In the genomic region with DNA sequence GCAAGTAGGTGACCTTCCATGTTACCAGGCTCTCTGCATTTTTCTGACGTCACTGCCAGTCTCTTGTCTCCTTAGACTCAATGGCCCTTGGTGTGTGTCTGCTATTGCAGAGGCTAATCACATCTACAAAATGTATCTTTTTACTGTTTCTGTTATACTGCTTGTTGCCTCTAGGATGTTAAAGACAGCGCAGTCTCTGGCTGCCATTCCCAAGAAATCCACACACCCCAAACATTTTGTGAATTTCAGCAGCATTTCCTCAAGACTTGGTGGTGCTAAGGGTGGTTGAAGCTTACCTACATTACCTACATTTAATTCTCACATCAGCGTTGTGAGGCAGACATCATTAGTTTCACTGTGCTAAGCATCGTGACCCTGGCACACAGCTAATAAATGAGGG, we compare ENCODE assay signal across 22 cellular contexts.
DNase-seq lines count a peak whose midpoint lies in the region; ATAC-seq and TF ChIP-seq lines count a peak whose summit lies in the region.
"Had no signal": no experiment of that assay in that cellular context is flagged by ENCODE, and none has a peak within 500 bp of the region (broad histone marks: within the 10 kb centered on the region; RNA-seq: fewer than 3 reads in every experiment).

No MANE protein-coding gene starts in this region.

- TF ChIP-seq POLR2A in IMR-90 (IDR thresholded peaks at IDR 0.05; ENCODE audit: low read depth, low read length): no peak
- TF ChIP-seq POLR2A in GM18505 (IDR thresholded peaks at IDR 0.05; ENCODE audit: borderline replicate concordance, extremely low read depth, insufficient read depth, insufficient read length): no peak

- peak overlapping the region; percentile 91 for H2BK20ac ChIP-seq in IMR-90 (ENCODE audit: low read depth, low read length)

- peak overlapping the region; percentile 88 for H3K4ac ChIP-seq in IMR-90 (ENCODE audit: low read depth, low read length)

- peak overlapping the region; percentile 49 for H2AK9ac ChIP-seq in IMR-90 (replicated peaks; ENCODE audit: low read depth, low read length, poor library complexity)

- H3K27me3 ChIP-seq in ACC112 (ENCODE audit: insufficient read depth, low read length): no peaks in the 10 kb centered on the region
- H3K27me3 ChIP-seq in IMR-90 (ENCODE audit: control insufficient read depth, insufficient read depth, low read length): no peaks in the 10 kb centered on the region
- H3K27me3 ChIP-seq: esophagus muscularis mucosa, tibial artery had no signal

- H3K79me2 ChIP-seq in ACC112 (ENCODE audit: control insufficient read depth, insufficient read depth, low read length, unreplicated experiment): no peaks in the 10 kb centered on the region

- H3K9me1 ChIP-seq in IMR-90 (ENCODE audit: insufficient read depth, low read length): peaks cover 13% of the 10 kb centered on the region

- peak overlapping the region; percentile 25; the same call in 1 of the 2 replicates for H3K4me2 ChIP-seq in IMR-90 (ENCODE audit: low read depth, low read length)
- H3K4me2 ChIP-seq: KMS-11 had no signal

- peak overlapping the region; percentile 81 for H3K23ac ChIP-seq in IMR-90 (ENCODE audit: low read depth, low read length)

- H3K27ac ChIP-seq in ACC112 (ENCODE audit: low read depth, low read length) (peak overlapping the region; percentile 36), IMR-90 (ENCODE audit: insufficient read depth, low read length) (no peak overlapping the region)
- H3K27ac ChIP-seq: C4-2B, esophagus muscularis mucosa, KMS-11, lower lobe of right lung had no signal

- peak overlapping the region; percentile 81; the same call in 1 of the 2 replicates for H3K18ac ChIP-seq in IMR-90 (ENCODE audit: low read depth, low read length)

- H2AFZ ChIP-seq in ACC112 (ENCODE audit: low read length, unreplicated experiment) (no peak overlapping the region), IMR-90 (replicated peaks; ENCODE audit: low read length, poor library complexity) (peak overlapping the region; percentile 59)

- H4K20me1 ChIP-seq in IMR-90 (ENCODE audit: insufficient read depth, low read length): no peaks in the 10 kb centered on the region

- dilution Hi-C loops in IMR-90 (cut with HindIII; ENCODE audit: low sequenced_read_pairs, unreplicated experiment): no loop called here

- in situ Hi-C loops in IMR-90 (cut with MboI; ENCODE audit: low sequenced_read_pairs): loop anchor here (25.0 kb wide), 1 partner anchor 945 kb away; a partner anchor contains a TSS

- H2BK15ac ChIP-seq in IMR-90 (ENCODE audit: low read depth, low read length): peak overlapping the region; percentile 94; the same call in 2 of the 3 replicates

- no TSS peak for BruUV-seq in IMR-90 (replicated peaks; lab: Mats Ljungman, UMichigan)

- peak overlapping the region; percentile 94 for H4K91ac ChIP-seq in IMR-90 (ENCODE audit: insufficient read depth, low read depth, low read length)

- POLR2A ChIA-PET in IMR-90 (lab: Charles Lee; ENCODE audit: unreplicated experiment): no interaction called here

- no peak for DNase-seq in IMR-90
- no peak for DNase-seq in cardiac fibroblast (ENCODE audit: low read depth in 2 of 2)
- DNase-seq in myocyte (ENCODE audit: low read depth): peak; percentile 7
- no peak for DNase-seq in middle frontal gyrus (ENCODE audit: extremely low spot score, low spot score)
- DNase-seq in nucleus accumbens (lab: John Stamatoyannopoulos, UW): no peak
- DNase-seq: activated CD4-positive, CD25-positive, alpha-beta regulatory T cell treated with anti-CD3 and anti-CD28 coated beads, Interleukin-2, amount 50 U/mL, for 72 hours; activated CD8-positive, alpha-beta T cell treated with anti-CD3 and anti-CD28 coated beads, Interleukin-2, amount 10 ng/mL, durations not matched to agents 7 days and 5 days; lower lobe of right lung; MV-4-11; NCI-H69; occipital lobe; retina; stimulated activated CD4-positive, alpha-beta T cell treated with anti-CD3 and anti-CD28 coated beads, Interleukin-12 subunit alpha, Interleukin-12 subunit beta, amount 100 ng/mL, for 4 hours; stimulated activated naive CD8-positive, alpha-beta T cell treated with anti-CD3 and anti-CD28 coated beads, Interleukin-15, amount 100 ng/mL, for 72 hours; tibial artery had no signal

- H3K4me3 ChIP-seq in ACC112 (ENCODE audit: low read depth, low read length): no peak overlapping the region
- no peak overlapping the region for H3K4me3 ChIP-seq in IMR-90 (ENCODE audit: insufficient read depth, low read depth, low read length)
- H3K4me3 ChIP-seq in cardiac fibroblast (replicated peaks in 1 of 2; ENCODE audit: low read depth in 2 of 2, low read length in 2 of 2): no peak overlapping the region
- H3K4me3 ChIP-seq: esophagus muscularis mucosa, lower lobe of right lung, tibial artery had no signal

- 100% methylated on average over 1 of the region's 4 CpGs; no CpG with 5 or more reads in 1 of the 2 experiments for WGBS in IMR-90 (ENCODE audit: extremely low coverage in 2 of 2, insufficient read length in 1 of 2), 2 experiments

- H3K79me1 ChIP-seq in IMR-90 (ENCODE audit: low read depth in 1 of 2, low read length in 2 of 2): no peaks in the 10 kb centered on the region

- peak overlapping the region; percentile 22 to 80; a peak in 3 of 4 replicates for H4K8ac ChIP-seq in IMR-90 (ENCODE audit: low read depth in 2 of 2, low read length in 2 of 2)

- CTCF ChIA-PET in IMR-90 (lab: Yijun Ruan, JAX): interaction anchor here (0.6 to 2.3 kb wide), 2 partner anchors 519 to 719 kb away, joined by 3 to 6 read pairs; no protein-coding TSS in a partner anchor

- H3K4me1 ChIP-seq in ACC112 (ENCODE audit: control insufficient read depth, insufficient read depth, low read length, unreplicated experiment) (peaks cover 9% of the 10 kb centered on the region), IMR-90 (ENCODE audit: control insufficient read depth, insufficient read depth, low read length) (peaks cover 13% of the 10 kb centered on the region)
- H3K4me1 ChIP-seq: esophagus muscularis mucosa had no signal

- peak overlapping the region; percentile 92 for H3K14ac ChIP-seq in IMR-90 (replicated peaks; ENCODE audit: low read depth, low read length)

- ATAC-seq in IMR-90 (ENCODE audit: low read depth) (peak; percentile 5; the same call in 1 of the 2 replicates), GM18505 (IDR thresholded peaks at IDR 0.05; ENCODE audit: unreplicated experiment) (no peak), GM18907 (IDR thresholded peaks at IDR 0.05; ENCODE audit: unreplicated experiment) (no peak)
- ATAC-seq: activated CD8-positive, alpha-beta T cell treated with anti-CD3 and anti-CD28 coated beads, Interleukin-2, amount 10 ng/mL, durations not matched to agents 7 days and 5 days; Right ventricle myocardium inferior; stimulated activated naive CD8-positive, alpha-beta T cell treated with anti-CD3 and anti-CD28 coated beads, Interleukin-15, amount 100 ng/mL, for 72 hours had no signal

- H2AK5ac ChIP-seq in IMR-90 (ENCODE audit: low read depth, low read length): peak overlapping the region; percentile 94

- H3K36me3 ChIP-seq in ACC112 (ENCODE audit: insufficient read depth, low read length): no peaks in the 10 kb centered on the region
- no peaks in the 10 kb centered on the region for H3K36me3 ChIP-seq in IMR-90 (ENCODE audit: control insufficient read depth, insufficient read depth, low read length)
- H3K36me3 ChIP-seq: esophagus muscularis mucosa, lower lobe of right lung, tibial artery had no signal

- no peaks in the 10 kb centered on the region for H3K9me3 ChIP-seq in IMR-90 (ENCODE audit: control insufficient read depth, insufficient read depth, low read length)
- H3K9me3 ChIP-seq: esophagus muscularis mucosa, lower lobe of right lung, tibial artery had no signal

- peak overlapping the region; percentile 79 for H2BK5ac ChIP-seq in IMR-90 (ENCODE audit: low read depth, low read length, poor library complexity, severe bottlenecking)

- H4K5ac ChIP-seq in IMR-90 (ENCODE audit: low read depth, low read length): peak overlapping the region; percentile 49; the same call in 1 of the 2 replicates

- H2BK120ac ChIP-seq in IMR-90 (ENCODE audit: low read depth, low read length): peak overlapping the region; percentile 92

- no peak for TF ChIP-seq RAD21 in IMR-90 (IDR thresholded peaks at IDR 0.05; ENCODE audit: low read length)

- intact Hi-C loops in IMR-90 (cut with micrococcal nuclease): no loop called here

- no peak overlapping the region for H3K9ac ChIP-seq in IMR-90 (ENCODE audit: low read depth, low read length)
- H3K9ac ChIP-seq: KMS-11 had no signal

- TF ChIP-seq CTCF in IMR-90 (conservative IDR thresholded peaks at IDR 0.05; ENCODE audit: low read depth, low read length): 0 out of 2 replicates have a peak, but pooled peaks have one; percentile 4
- TF ChIP-seq CTCF in cardiac fibroblast (IDR thresholded peaks at IDR 0.05; ENCODE audit: low read depth, low read length): peak; percentile 2

- H3K56ac ChIP-seq in IMR-90 (ENCODE audit: extremely low read depth, insufficient read depth, low read length): 0 out of 2 replicates have a peak overlapping the region, but pooled peaks have one; percentile 40

TF ChIP-seq in IMR-90, 13 proteins besides CTCF, POLR2A, EP300 and RAD21:
- TF ChIP-seq RFX5 (IDR thresholded peaks at IDR 0.05; ENCODE audit: low read depth, low read length): no peak
- no peak for TF ChIP-seq CHD1 (IDR thresholded peaks at IDR 0.05; ENCODE audit: low read depth, low read length)
- no peak for TF ChIP-seq SMC3 (IDR thresholded peaks at IDR 0.05; ENCODE audit: low read depth, low read length)
- TF ChIP-seq, protein P1, sequence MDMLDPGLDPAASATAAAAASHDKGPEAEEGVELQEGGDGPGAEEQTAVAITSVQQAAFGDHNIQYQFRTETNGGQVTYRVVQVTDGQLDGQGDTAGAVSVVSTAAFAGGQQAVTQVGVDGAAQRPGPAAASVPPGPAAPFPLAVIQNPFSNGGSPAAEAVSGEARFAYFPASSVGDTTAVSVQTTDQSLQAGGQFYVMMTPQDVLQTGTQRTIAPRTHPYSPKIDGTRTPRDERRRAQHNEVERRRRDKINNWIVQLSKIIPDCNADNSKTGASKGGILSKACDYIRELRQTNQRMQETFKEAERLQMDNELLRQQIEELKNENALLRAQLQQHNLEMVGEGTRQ (IDR thresholded peaks at IDR 0.05; ENCODE audit: low read depth, low read length): no peak
- TF ChIP-seq MXI1 (IDR thresholded peaks at IDR 0.05; ENCODE audit: borderline replicate concordance, low read depth, low read length): no peak
- no peak for TF ChIP-seq CEBPB (IDR thresholded peaks at IDR 0.05; ENCODE audit: low read depth, low read length)
